ENCODE assay signal across 15 cellular contexts in the genomic region with DNA sequence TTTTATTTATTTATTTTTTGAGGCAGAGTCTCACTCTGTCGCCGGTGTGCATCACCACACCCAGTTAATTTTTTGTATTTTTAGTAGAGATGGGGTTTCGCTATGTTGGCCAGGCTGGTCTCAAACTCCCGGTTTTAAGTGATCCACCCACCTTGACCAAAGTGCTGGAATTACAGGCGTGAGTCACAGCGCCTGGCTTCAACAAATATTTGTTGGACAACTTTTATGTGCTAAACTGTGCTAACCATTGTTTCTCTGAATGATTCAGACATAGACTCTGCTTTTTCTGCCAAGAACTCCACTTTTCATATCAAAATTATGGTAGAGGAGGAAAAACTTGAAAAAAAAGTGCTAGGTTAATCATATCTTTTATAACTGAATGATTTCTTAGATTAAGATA. TPM values are rescaled to one million over a fixed set of nuclear protein-coding genes. Genes with fewer than 3 reads are reported as not detected.
DNase-seq lines count a peak whose midpoint lies in the region; ATAC-seq, FAIRE-seq and TF ChIP-seq lines count a peak whose summit lies in the region.
"Had no signal": no experiment of that assay in that cellular context is flagged by ENCODE, and none has a peak within 500 bp of the region (broad histone marks: within the 10 kb centered on the region; RNA-seq: fewer than 3 reads in every experiment).

No MANE protein-coding gene starts in this region.

- no peak overlapping the region for H3K9ac ChIP-seq in MM.1S (ENCODE audit: low read length)
- H3K9ac ChIP-seq: SK-N-SH had no signal

- no peaks in the 10 kb centered on the region for H3K79me2 ChIP-seq in MM.1S (ENCODE audit: low read length)

- WGBS in A549 (ENCODE audit: missing lambda C conversion rate) = 0% methylated on average over 6 of the region's 6 CpGs

- TF ChIP-seq RAD21 in A549 (conservative IDR thresholded peaks at IDR 0.05 in 1 of 2, IDR thresholded peaks at IDR 0.05 in 1 of 2) = peak in 1 of 2 experiments; percentile 37; a peak in 2 of 5 replicates

- no peak for FAIRE-seq in A549 (lab: Jason Lieb, UNC)
- FAIRE-seq in D721Med (lab: Jason Lieb, UNC) = no peak
- no peak for FAIRE-seq in HTR-8/SVneo (lab: Jason Lieb, UNC)

- no peaks in the 10 kb centered on the region for H4K20me1 ChIP-seq in MM.1S (ENCODE audit: insufficient read depth, low read length)

- peak; percentile 76 to 93; a peak in 4 of 6 replicates for ATAC-seq in A549
- ATAC-seq: natural killer cell treated with Interleukin-12 subunit alpha and Interleukin-12 subunit beta and Interleukin-15 and Interleukin-18, amount 100 ng/mL, for 72 hours had no signal

- H3K4me1 ChIP-seq in A549 (peaks cover 48% of the 10 kb centered on the region), MM.1S (ENCODE audit: low read length) (peaks cover 6% of the 10 kb centered on the region)

- CTCF ChIA-PET in A549 (lab: Yijun Ruan, JAX) = interaction anchor here (0.6 to 1.5 kb wide), 2 partner anchors 119 to 127 kb away, joined by 3 to 7 read pairs; no protein-coding TSS in a partner anchor

- H3K4me3 ChIP-seq in A549 = peak overlapping the region; percentile 24; the same call in 1 of the 3 replicates
- no peak overlapping the region for H3K4me3 ChIP-seq in astrocyte of the spinal cord (ENCODE audit: low read depth, low read length)
- no peak overlapping the region for H3K4me3 ChIP-seq in MM.1S (ENCODE audit: low read length)
- H3K4me3 ChIP-seq: skin epidermis had no signal

- TF ChIP-seq CTCF in A549 (IDR thresholded peaks at IDR 0.05) (no peak), astrocyte of the spinal cord (IDR thresholded peaks at IDR 0.05; ENCODE audit: low read depth, low read length) (no peak), D721Med (IDR thresholded peaks at IDR 0.05; ENCODE audit: insufficient read depth, missing control alignments) (no peak), MM.1S (IDR thresholded peaks at IDR 0.05; ENCODE audit: low read length) (no peak)

- no peak overlapping the region for H2AFZ ChIP-seq in MM.1S (ENCODE audit: low read length)

- H3K9me3 ChIP-seq in A549 = no peaks in the 10 kb centered on the region
- no peaks in the 10 kb centered on the region for H3K9me3 ChIP-seq in MM.1S (replicated peaks; ENCODE audit: insufficient read depth, low read length)
- H3K9me3 ChIP-seq: SK-N-SH had no signal

- in situ Hi-C loops in astrocyte of the spinal cord (cut with HindIII; ENCODE audit: low sequenced_read_pairs) = no loop called here

- H3K27me3 ChIP-seq in MM.1S (replicated peaks; ENCODE audit: insufficient read depth, low read length) = no peaks in the 10 kb centered on the region

- no peak; a peak in 1 of 5 replicates for TF ChIP-seq EP300 in A549 (IDR thresholded peaks at IDR 0.05)

- H3K4me2 ChIP-seq in A549 (peak overlapping the region; percentile 75), MM.1S (ENCODE audit: low read depth, low read length) (no peak overlapping the region)
- H3K4me2 ChIP-seq: SK-N-SH had no signal

- no peaks in the 10 kb centered on the region for H3K36me3 ChIP-seq in MM.1S (replicated peaks; ENCODE audit: insufficient read depth, low read length)

- DNase-seq in A549 (ENCODE audit: low read depth in 1 of 2, low spot score in 1 of 2) (peak; percentile 15 to 89), HT-29 (ENCODE audit: low spot score) (peak; percentile 88), astrocyte of the spinal cord (ENCODE audit: low read depth, low spot score) (peak; percentile 76), kidney tubule cell (ENCODE audit: low spot score) (peak; percentile 93), D721Med (ENCODE audit: insufficient read length, low spot score) (no peak), HTR-8/SVneo (ENCODE audit: insufficient read length, low spot score) (no peak), MM.1S (no peak)
- DNase-seq in activated CD4-positive, alpha-beta T cell treated with anti-CD3 and anti-CD28 coated beads, Interleukin-2, amount 50 U/mL, for 48 hours = no peak
- DNase-seq: activated CD4-positive, CD25-positive, alpha-beta regulatory T cell; activated T-cell treated with anti-CD3 and anti-CD28 coated beads, Interleukin-2, amount 50 U/mL, for 1 hour; amygdala; NCI-H524 treated with DMSO at 0.1 percent for 48 hours; SK-N-SH had no signal

- H3K9me2 ChIP-seq in MM.1S (replicated peaks; ENCODE audit: insufficient read depth, low read length) = no peaks in the 10 kb centered on the region
- H3K9me2 ChIP-seq: SK-N-SH had no signal

- H3K27ac ChIP-seq in A549 (peak overlapping the region; percentile 68 to 71; a peak in 5 of 6 replicates), MM.1S (ENCODE audit: low read length) (no peak overlapping the region)
- H3K27ac ChIP-seq: skin epidermis had no signal

- no peaks in the 10 kb centered on the region for H3F3A ChIP-seq in MM.1S (ENCODE audit: insufficient read depth, low read length)

- POLR2A ChIA-PET in A549 (lab: Yijun Ruan, JAX) = interaction anchor here (0.9 kb wide), 1 partner anchor 43 kb away, joined by 4 read pairs; no protein-coding TSS in a partner anchor

- no peak for TF ChIP-seq POLR2A in A549 (IDR thresholded peaks at IDR 0.05; ENCODE audit: low read length)

TF ChIP-seq in A549, 52 proteins besides CTCF, POLR2A, EP300 and RAD21:
- TF ChIP-seq CEBPB (IDR thresholded peaks at IDR 0.05) (peak in 1 of 2 experiments; percentile 38; a peak in 1 of 4 replicates), POLR2AphosphoS2 (conservative IDR thresholded peaks at IDR 0.05; ENCODE audit: low read length) (no peak), FOXS1 (CRISPR knock-in tag; IDR thresholded peaks at IDR 0.05) (no peak), FOSB (CRISPR knock-in tag; IDR thresholded peaks at IDR 0.05) (no peak), GATA3 (IDR thresholded peaks at IDR 0.05; ENCODE audit: borderline replicate concordance) (peak; percentile 61; the same call in 1 of the 2 replicates), PHF8 (IDR thresholded peaks at IDR 0.05; ENCODE audit: borderline replicate concordance, low read depth) (no peak), JUNB (IDR thresholded peaks at IDR 0.05) (peak; percentile 73), FOSL2 (IDR thresholded peaks at IDR 0.05) (peak; percentile 53; the same call in 1 of the 2 replicates), FOSL2 (CRISPR knock-in tag; IDR thresholded peaks at IDR 0.05) (peak; percentile 91)
- TF ChIP-seq, protein P1, sequence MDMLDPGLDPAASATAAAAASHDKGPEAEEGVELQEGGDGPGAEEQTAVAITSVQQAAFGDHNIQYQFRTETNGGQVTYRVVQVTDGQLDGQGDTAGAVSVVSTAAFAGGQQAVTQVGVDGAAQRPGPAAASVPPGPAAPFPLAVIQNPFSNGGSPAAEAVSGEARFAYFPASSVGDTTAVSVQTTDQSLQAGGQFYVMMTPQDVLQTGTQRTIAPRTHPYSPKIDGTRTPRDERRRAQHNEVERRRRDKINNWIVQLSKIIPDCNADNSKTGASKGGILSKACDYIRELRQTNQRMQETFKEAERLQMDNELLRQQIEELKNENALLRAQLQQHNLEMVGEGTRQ (IDR thresholded peaks at IDR 0.05) = no peak
- TF ChIP-seq, protein P2, sequence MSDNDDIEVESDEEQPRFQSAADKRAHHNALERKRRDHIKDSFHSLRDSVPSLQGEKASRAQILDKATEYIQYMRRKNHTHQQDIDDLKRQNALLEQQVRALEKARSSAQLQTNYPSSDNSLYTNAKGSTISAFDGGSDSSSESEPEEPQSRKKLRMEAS (IDR thresholded peaks at IDR 0.05) = 0 out of 2 replicates have a peak, but pooled peaks have one; percentile 22

RNA-seq across cellular contexts. Expression of a gene that starts 36.3 kb away (rescaled TPM):
- polyA plus RNA-seq in A549 (2011; rRNA removed) (54.8 and 62.9 TPM in 2 replicates), A549 (2017; fragmentation: RNase III; extraction: RNeasy Plus Mini Kit Qiagen cat#74134 plus additional on column Dnase treatment) (8.9 to 10.9 TPM (median 10.1 TPM) in 3 replicates)
- polyA plus RNA-seq in A549 (2012; cell fraction: cytosol; rRNA removed) = 5.3 and 7.3 TPM in 2 replicates
- 4.1 and 4.9 TPM in 2 replicates for polyA plus RNA-seq in A549 (2012; cell fraction: nucleus; rRNA removed)
- polyA minus RNA-seq in A549 (2011; rRNA and poly(A)+ RNA removed) = 11.2 and 16.4 TPM in 2 replicates
- total RNA-seq in HT-29 (2014; rRNA removed; shearing (Covaris generic)) = 88.5 and 98.1 TPM in 2 replicates
- total RNA-seq: natural killer cell treated with Interleukin-12 subunit alpha and Interleukin-12 subunit beta and Interleukin-15 and Interleukin-18, amount 100 ng/mL, for 72 hours had no signal

RNA-seq across cellular contexts. Expression of a gene that starts 41.7 kb away (rescaled TPM):
- polyA plus RNA-seq in A549 (2011; rRNA removed) (432 and 458 TPM in 2 replicates), A549 (2017; fragmentation: RNase III; extraction: RNeasy Plus Mini Kit Qiagen cat#74134 plus additional on column Dnase treatment) (197 to 215 TPM (median 199 TPM) in 3 replicates)
- polyA plus RNA-seq in A549 (2012; cell fraction: cytosol; rRNA removed) = 66.4 and 75.8 TPM in 2 replicates
- 17.6 and 18.7 TPM in 2 replicates for polyA plus RNA-seq in A549 (2012; cell fraction: nucleus; rRNA removed)
- polyA minus RNA-seq in A549 (2011; rRNA and poly(A)+ RNA removed) = 159 and 220 TPM in 2 replicates
- 152 and 161 TPM in 2 replicates for total RNA-seq in HT-29 (2014; rRNA removed; shearing (Covaris generic))

Comparison
In these comparisons a context has a peak if more than half of its experiments do, and no peak if none do; other contexts are left out.
1. DNase-seq: peak in A549 (2 of 2), HT-29 (single experiment), astrocyte of the spinal cord (single experiment) and kidney tubule cell (single experiment); none in D721Med (single experiment), activated CD4-positive, alpha-beta T cell treated with anti-CD3 and anti-CD28 coated beads, Interleukin-2, amount 50 U/mL, for 48 hours (0 of 2), HTR-8/SVneo (single experiment) and MM.1S (single experiment).